In genomic region chr13:40079721-40080120, GRCh38 we compare ENCODE assay signal across 22 cellular contexts.
"Had no signal": no experiment of that assay in that cellular context is flagged by ENCODE, and none has a peak within 500 bp of the region (broad histone marks: within the 10 kb centered on the region; RNA-seq: fewer than 3 reads in every experiment).

No MANE protein-coding gene starts in this region.

- DNase-seq: colonic mucosa; cortex of kidney; dermis blood vessel endothelial cell; dorsolateral prefrontal cortex; effector CD4-positive, alpha-beta T cell; effector CD8-positive, alpha-beta T cell; effector memory CD4-positive, alpha-beta T cell; effector memory CD8-positive, alpha-beta T cell; endodermal cell; erythroblast; esophagus squamous epithelium; foreskin fibroblast; foreskin keratinocyte; foreskin melanocyte; gastrocnemius medialis; glutamatergic neuron; head of caudate nucleus; heart left ventricle; heart right ventricle had no signal

- H3K27ac Mint-ChIP-seq: dendritic cell treated with granulocyte-macrophage colony-stimulating factor and Interleukin-4, amounts not matched to agents 40 ng/mL and 50 ng/mL, for 4 days; effector memory CD8-positive, alpha-beta T cell; endodermal cell had no signal

- H3K4me3 Mint-ChIP-seq: dendritic cell treated with granulocyte-macrophage colony-stimulating factor and Interleukin-4, amounts not matched to agents 40 ng/mL and 50 ng/mL, for 4 days; effector memory CD8-positive, alpha-beta T cell; endodermal cell had no signal

- H3K9me3 Mint-ChIP-seq: effector memory CD8-positive, alpha-beta T cell had no signal

- ATAC-seq: effector memory CD8-positive, alpha-beta T cell; esophagus mucosa; foreskin keratinocyte; gastrocnemius medialis; gastroesophageal sphincter; heart left ventricle; heart right ventricle had no signal

- H3K27me3 Mint-ChIP-seq: dendritic cell treated with granulocyte-macrophage colony-stimulating factor and Interleukin-4, amounts not matched to agents 40 ng/mL and 50 ng/mL, for 4 days; effector memory CD8-positive, alpha-beta T cell had no signal
